8 cellular contexts compared by ENCODE assay signal in genomic region chr1:175757381-175758015, GRCh38. TPM values are rescaled to one million over a fixed set of nuclear protein-coding genes. Genes with fewer than 3 reads are reported as not detected.
DNase-seq lines count a peak whose midpoint lies in the region; ATAC-seq and TF ChIP-seq lines count a peak whose summit lies in the region.

No MANE protein-coding gene starts in this region.

- no peak for ATAC-seq in GM21737 (IDR thresholded peaks at IDR 0.05; ENCODE audit: unreplicated experiment)

- H3K27ac Mint-ChIP-seq in HFFc6, result no peak overlapping the region

- no peaks in the 10 kb centered on the region for H3K27me3 ChIP-seq in adrenal gland

- H3K9me3 ChIP-seq in adrenal gland (replicated peaks in 1 of 3), result no peaks in the 10 kb centered on the region

- peaks cover 30% of the 10 kb centered on the region for H3K9me3 Mint-ChIP-seq in HFFc6

- DNase-seq in activated CD4-positive, CD25-positive, alpha-beta regulatory T cell treated with anti-CD3 and anti-CD28 coated beads, Interleukin-2, amount 50 U/mL, for 72 hours, result peak; percentile 31
- no peak for DNase-seq in activated CD4-positive, CD25-positive, alpha-beta regulatory T cell (lab: John Stamatoyannopoulos, UW)
- DNase-seq in HFFc6 (no peak), NAMALWA (ENCODE audit: low spot score) (peak; percentile 73), adrenal gland (peak in 6 of 7 donors; percentile 24 to 56 (median 44)), kidney tubule cell (ENCODE audit: low spot score) (peak; percentile 48), NCI-H1930 (lab: John Stamatoyannopoulos, UW) (no peak)

- peak; percentile 60; the same call in 1 of the 2 replicates for TF ChIP-seq CTCF in HFFc6 (IDR thresholded peaks at IDR 0.05)
- TF ChIP-seq CTCF in adrenal gland (IDR thresholded peaks at IDR 0.05), result peak; percentile 31 to 70 (median 54)

- H3K4me1 Mint-ChIP-seq in HFFc6 (ENCODE audit: low read depth), result no peaks in the 10 kb centered on the region

- no peak overlapping the region for H3K27ac ChIP-seq in adrenal gland

- H3K27me3 Mint-ChIP-seq in HFFc6 (ENCODE audit: insufficient read depth), result peaks cover 1% of the 10 kb centered on the region

- H3K4me3 ChIP-seq in adrenal gland, result no peak overlapping the region

- H3K4me3 Mint-ChIP-seq in HFFc6, result no peak overlapping the region

- no peaks in the 10 kb centered on the region for H3K4me1 ChIP-seq in adrenal gland (replicated peaks in 1 of 2)

- 0 out of 2 replicates have a peak, but pooled peaks cover 4% of the 10 kb centered on the region for H3K36me3 Mint-ChIP-seq in HFFc6 (ENCODE audit: low read depth)

- no peak for TF ChIP-seq POLR2A in adrenal gland (IDR thresholded peaks at IDR 0.05)

- intact Hi-C loops in adrenal gland (cut with DNase I), result no loop called here

- 30 to 37% (median 32%) methylated on average over 11 to 15 of the region's 15 CpGs for WGBS in adrenal gland, 4 donors

- no peaks in the 10 kb centered on the region for H3K36me3 ChIP-seq in adrenal gland (replicated peaks in 1 of 2)

RNA-seq across cellular contexts. Expression of gene TNR, which starts 14.1 kb away (rescaled TPM):
- total RNA-seq in HFFc6 (2021; fragmentation: NEBNext Ultra II Directional; extraction: Animal tissue kit (Norgen Biotek cat#: 25700)), result not detected
- 1 to 10 TPM in 3 of 8 donors, under 1 TPM in 1, not detected in 4; 0.15 to 3.0 (median 1.3) TPM for total RNA-seq in adrenal gland
- polyA plus RNA-seq in adrenal gland, result 1 to 10 TPM in 2 of 3 donors, under 1 TPM in 1; 0.13 to 3.6 (median 1.6) TPM

Comparison
In these comparisons a context has a peak if more than half of its experiments do, and no peak if none do; other contexts are left out.
1. DNase-seq: peak in activated CD4-positive, CD25-positive, alpha-beta regulatory T cell treated with anti-CD3 and anti-CD28 coated beads, Interleukin-2, amount 50 U/mL, for 72 hours (single experiment), NAMALWA (single experiment), adrenal gland (6 of 7) and kidney tubule cell (single experiment); none in activated CD4-positive, CD25-positive, alpha-beta regulatory T cell (0 of 4), HFFc6 (single experiment) and NCI-H1930 (0 of 2).